In the genomic region with DNA sequence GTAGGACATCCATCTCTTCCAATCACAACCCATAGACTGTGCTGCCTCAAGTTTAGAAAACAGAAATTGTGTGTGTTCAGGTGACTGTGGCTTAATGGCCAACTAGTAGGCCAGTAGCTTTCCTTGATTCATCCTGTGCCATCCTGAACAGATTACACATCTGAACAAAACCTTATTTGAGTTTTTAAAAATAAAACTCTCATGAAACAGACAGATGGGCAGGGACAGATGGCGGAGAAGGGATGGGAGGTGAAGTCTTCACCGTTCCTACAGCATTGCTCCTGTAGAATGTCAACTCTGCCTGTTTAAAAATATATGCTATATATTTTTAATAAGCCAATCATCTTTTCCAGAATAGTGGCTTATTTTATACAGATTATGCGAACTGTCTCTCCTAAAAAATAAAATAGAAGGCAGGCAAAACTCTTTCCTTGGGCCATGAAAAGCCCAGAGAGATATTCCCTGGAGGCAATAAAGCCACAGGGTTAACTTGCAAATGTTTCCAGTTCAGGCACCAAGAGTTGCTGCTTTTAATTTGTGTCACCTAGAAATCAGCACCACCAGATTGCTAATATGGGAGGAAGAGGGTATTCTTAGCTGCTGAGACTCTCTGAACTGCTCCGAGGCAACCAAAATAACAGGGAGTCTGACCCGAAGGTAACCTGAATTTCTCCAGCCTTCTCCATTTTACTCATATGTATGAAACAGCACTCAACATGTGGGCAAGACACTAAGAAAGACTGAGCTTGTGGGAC, we compare ENCODE assay signal across 14 cellular contexts.
DNase-seq lines count a peak whose midpoint lies in the region; ATAC-seq lines count a peak whose summit lies in the region.
"Had no signal": no experiment of that assay in that cellular context is flagged by ENCODE, and none has a peak within 500 bp of the region (broad histone marks: within the 10 kb centered on the region; RNA-seq: fewer than 3 reads in every experiment).

No MANE protein-coding gene starts in this region.

- H3K27ac ChIP-seq in BLaER1 treated with 17β-estradiol and CSF1 and Interleukin-3, amounts not matched to agents 10 nM and 100 nM, result peak overlapping the region; percentile 33 to 86 (median 71); a peak in 21 of 22 replicates
- H3K27ac ChIP-seq: C4-2B, HL-60 had no signal

- peak; percentile 76 for DNase-seq in NCI-H1694 treated with DMSO at 0.1 percent for 48 hours (lab: John Stamatoyannopoulos, UW)
- peak; percentile 25 to 66 for DNase-seq in cerebellar nuclear complex (lab: John Stamatoyannopoulos, UW)
- peak; percentile 53 for DNase-seq in superior temporal gyrus (ENCODE audit: extremely low spot score)
- no peak for DNase-seq in NCI-H345 (lab: John Stamatoyannopoulos, UW)
- DNase-seq: Caco-2; CD4-positive, alpha-beta T cell; DMS79 treated with DMSO at 0.1 percent for 48 hours; HCEC 1CT had no signal

- no peaks in the 10 kb centered on the region for H3K27me3 ChIP-seq in BLaER1 treated with 17β-estradiol and CSF1 and Interleukin-3, amounts not matched to agents 10 nM and 100 nM

- no peaks in the 10 kb centered on the region for H3K36me3 ChIP-seq in BLaER1 treated with 17β-estradiol and CSF1 and Interleukin-3, amounts not matched to agents 10 nM and 100 nM

- peaks cover 36 to 81% (median 67%) of the 10 kb centered on the region in 10 experiments for H3K4me1 ChIP-seq in BLaER1 treated with 17β-estradiol and CSF1 and Interleukin-3, amounts not matched to agents 10 nM and 100 nM
- H3K4me1 ChIP-seq: Caco-2 had no signal

- H3K9ac ChIP-seq in BLaER1 treated with 17β-estradiol and CSF1 and Interleukin-3, amounts not matched to agents 10 nM and 100 nM, result peak overlapping the region in 8 of 11 experiments; percentile 2 to 73 (median 58); a peak in 14 of 22 replicates

- ATAC-seq in GM21619 (IDR thresholded peaks at IDR 0.05; ENCODE audit: unreplicated experiment) (no peak), GM19328 (IDR thresholded peaks at IDR 0.05; ENCODE audit: unreplicated experiment) (no peak)
- ATAC-seq: GM23338 had no signal

- H4K20me1 ChIP-seq in BLaER1 treated with 17β-estradiol and CSF1 and Interleukin-3, amounts not matched to agents 10 nM and 100 nM, result no peaks in the 10 kb centered on the region

- H3K4me3 ChIP-seq in BLaER1 treated with 17β-estradiol and CSF1 and Interleukin-3, amounts not matched to agents 10 nM and 100 nM, result no peak overlapping the region; a peak in 1 of 20 replicates
- H3K4me3 ChIP-seq: GM23338 had no signal

- peaks cover 0 to 8% (median 0%) of the 10 kb centered on the region in 11 experiments; a peak in 5 of 22 replicates for H3K9me3 ChIP-seq in BLaER1 treated with 17β-estradiol and CSF1 and Interleukin-3, amounts not matched to agents 10 nM and 100 nM (replicated peaks in 1 of 11)
- H3K9me3 ChIP-seq: Caco-2 had no signal

- H3K4me2 ChIP-seq in BLaER1 treated with 17β-estradiol and CSF1 and Interleukin-3, amounts not matched to agents 10 nM and 100 nM, result peak overlapping the region; percentile 71 to 86 (median 80)
- H3K4me2 ChIP-seq: GM23338 had no signal
